Comparison of ENCODE assay signal across 31 cellular contexts in genomic region chr6:34152806-34153565, GRCh38. TPM values are rescaled to one million over a fixed set of nuclear protein-coding genes. Genes with fewer than 3 reads are reported as not detected.
A peak's percentile ranks its signal among the peaks of the same experiment; 100 is the strongest.
DNase-seq lines count a peak whose midpoint lies in the region; ATAC-seq and TF ChIP-seq lines count a peak whose summit lies in the region.
"Had no signal": no experiment of that assay in that cellular context is flagged by ENCODE, and none has a peak within 500 bp of the region (broad histone marks: within the 10 kb centered on the region; RNA-seq: fewer than 3 reads in every experiment).

No MANE protein-coding gene starts in this region.

- no peak for ATAC-seq in activated naive CD8-positive, alpha-beta T cell treated with anti-CD3 and anti-CD28 coated beads, Interleukin-2, amount 10 ng/mL, durations not matched to agents 7 days and 5 days (ENCODE audit: low read depth)
- ATAC-seq in upper lobe of right lung: no peak
- ATAC-seq: activated naive CD4-positive, alpha-beta T cell treated with anti-CD3 and anti-CD28 coated beads, Interleukin-2, amount 50 U/mL, for 72 hours; left lung; right cardiac atrium; T-cell had no signal

- intact Hi-C loops in upper lobe of right lung (cut with DNase I): loop anchor here (10.0 kb wide), 1 partner anchor 378 kb away; no protein-coding TSS in a partner anchor

- H3K9me3 Mint-ChIP-seq in activated naive CD8-positive, alpha-beta T cell treated with anti-CD3 and anti-CD28 coated beads, Interleukin-2, amount 10 ng/mL, durations not matched to agents 7 days and 5 days: no peaks in the 10 kb centered on the region
- no peaks in the 10 kb centered on the region for H3K9me3 Mint-ChIP-seq in activated naive CD8-positive, alpha-beta T cell treated with anti-CD3 and anti-CD28 coated beads for 36 hours
- H3K9me3 Mint-ChIP-seq in glutamatergic neuron (ENCODE audit: unreplicated experiment): peaks cover 8% of the 10 kb centered on the region
- H3K9me3 Mint-ChIP-seq: activated naive CD4-positive, alpha-beta T cell treated with anti-CD3 and anti-CD28 coated beads, Interleukin-2, amount 50 U/mL, for 72 hours; HFFc6; memory B cell; neural crest cell; T-cell had no signal

- peak; percentile 22 for DNase-seq in activated naive CD8-positive, alpha-beta T cell treated with anti-CD3 and anti-CD28 coated beads, Interleukin-2, amount 10 ng/mL, durations not matched to agents 7 days and 5 days
- no peak for DNase-seq in activated naive CD8-positive, alpha-beta T cell treated with anti-CD3 and anti-CD28 coated beads for 36 hours
- DNase-seq in NCI-H69 (lab: John Stamatoyannopoulos, UW) (peak; percentile 52), glutamatergic neuron (no peak), upper lobe of right lung (peak; percentile 49), DMS114 treated with DMSO at 0.1 percent for 48 hours (lab: John Stamatoyannopoulos, UW; ENCODE audit: unreplicated experiment) (no peak), NCI-H1105 (lab: John Stamatoyannopoulos, UW) (no peak), NCI-H1048 (lab: John Stamatoyannopoulos, UW) (no peak)
- DNase-seq: ACHN; activated CD4-positive, alpha-beta T cell treated with anti-CD3 and anti-CD28 coated beads, Interleukin-2, amount 50 U/mL, for 4 hours; activated CD4-positive, CD25-positive, alpha-beta regulatory T cell; activated CD8-positive, alpha-beta memory T cell treated with anti-CD3 and anti-CD28 coated beads, Interleukin-2, amount 50 U/mL, for 48 hours; anterior cingulate cortex; effector CD4-positive, alpha-beta T cell; GM23248; HFFc6; hypothalamus; NCI-H1694; NCI-H446; NCI-H82; right cardiac atrium; SJCRH30; stomach; T-cell had no signal

- no peak overlapping the region for H3K27ac ChIP-seq in upper lobe of right lung
- H3K27ac ChIP-seq: GM23248, left lung, SJCRH30, stomach, vagina had no signal

- H3K4me1 ChIP-seq in upper lobe of right lung: peaks cover 7% of the 10 kb centered on the region

- no peaks in the 10 kb centered on the region for H3K36me3 ChIP-seq in upper lobe of right lung
- H3K36me3 ChIP-seq: left lung, SJCRH30, stomach, vagina had no signal

- no peaks in the 10 kb centered on the region for H3K9me3 ChIP-seq in upper lobe of right lung
- H3K9me3 ChIP-seq: left lung, SJCRH30, stomach, vagina had no signal

- peaks cover 53% of the 10 kb centered on the region for H3K27me3 Mint-ChIP-seq in activated naive CD8-positive, alpha-beta T cell treated with anti-CD3 and anti-CD28 coated beads, Interleukin-2, amount 10 ng/mL, durations not matched to agents 7 days and 5 days
- H3K27me3 Mint-ChIP-seq in activated naive CD8-positive, alpha-beta T cell treated with anti-CD3 and anti-CD28 coated beads for 36 hours: peaks cover 60% of the 10 kb centered on the region
- peaks cover 9% of the 10 kb centered on the region for H3K27me3 Mint-ChIP-seq in glutamatergic neuron (ENCODE audit: unreplicated experiment)

- no peak overlapping the region for H3K27ac Mint-ChIP-seq in activated naive CD8-positive, alpha-beta T cell treated with anti-CD3 and anti-CD28 coated beads, Interleukin-2, amount 10 ng/mL, durations not matched to agents 7 days and 5 days
- H3K27ac Mint-ChIP-seq in activated naive CD8-positive, alpha-beta T cell treated with anti-CD3 and anti-CD28 coated beads for 36 hours: no peak overlapping the region
- H3K27ac Mint-ChIP-seq in glutamatergic neuron (ENCODE audit: unreplicated experiment): peak overlapping the region; percentile 17
- H3K27ac Mint-ChIP-seq: activated naive CD4-positive, alpha-beta T cell treated with anti-CD3 and anti-CD28 coated beads, Interleukin-2, amount 50 U/mL, for 72 hours; HFFc6; memory B cell had no signal

- no peak overlapping the region for H3K4me3 Mint-ChIP-seq in activated naive CD8-positive, alpha-beta T cell treated with anti-CD3 and anti-CD28 coated beads, Interleukin-2, amount 10 ng/mL, durations not matched to agents 7 days and 5 days
- H3K4me3 Mint-ChIP-seq in activated naive CD8-positive, alpha-beta T cell treated with anti-CD3 and anti-CD28 coated beads for 36 hours: no peak overlapping the region
- no peak overlapping the region for H3K4me3 Mint-ChIP-seq in glutamatergic neuron (ENCODE audit: unreplicated experiment)
- H3K4me3 Mint-ChIP-seq: HFFc6, memory B cell, neural crest cell had no signal

- H3K4me3 ChIP-seq in upper lobe of right lung: no peak overlapping the region
- H3K4me3 ChIP-seq: GM23248, left lung, SJCRH30, stomach, vagina had no signal

- peaks cover 6% of the 10 kb centered on the region for H3K4me1 Mint-ChIP-seq in activated naive CD8-positive, alpha-beta T cell treated with anti-CD3 and anti-CD28 coated beads, Interleukin-2, amount 10 ng/mL, durations not matched to agents 7 days and 5 days
- H3K4me1 Mint-ChIP-seq in activated naive CD8-positive, alpha-beta T cell treated with anti-CD3 and anti-CD28 coated beads for 36 hours: peaks cover 5% of the 10 kb centered on the region
- H3K4me1 Mint-ChIP-seq in glutamatergic neuron (ENCODE audit: low read depth, unreplicated experiment): peaks cover 47% of the 10 kb centered on the region

- POLR2A ChIA-PET in activated naive CD8-positive, alpha-beta T cell treated with anti-CD3 and anti-CD28 coated beads, Interleukin-2, amount 10 ng/mL, durations not matched to agents 7 days and 5 days (lab: Charles Lee): no interaction called here

- TF ChIP-seq CTCF in glutamatergic neuron (IDR thresholded peaks at IDR 0.05; ENCODE audit: partially characterized antibody, unreplicated experiment) (no peak), upper lobe of right lung (IDR thresholded peaks at IDR 0.05) (no peak)

- no peaks in the 10 kb centered on the region for H3K36me3 Mint-ChIP-seq in activated naive CD8-positive, alpha-beta T cell treated with anti-CD3 and anti-CD28 coated beads, Interleukin-2, amount 10 ng/mL, durations not matched to agents 7 days and 5 days
- no peaks in the 10 kb centered on the region for H3K36me3 Mint-ChIP-seq in activated naive CD8-positive, alpha-beta T cell treated with anti-CD3 and anti-CD28 coated beads for 36 hours
- H3K36me3 Mint-ChIP-seq in glutamatergic neuron (ENCODE audit: unreplicated experiment): no peaks in the 10 kb centered on the region
- H3K36me3 Mint-ChIP-seq: activated naive CD4-positive, alpha-beta T cell treated with anti-CD3 and anti-CD28 coated beads, Interleukin-2, amount 50 U/mL, for 72 hours; memory B cell; T-cell had no signal

- H3K27me3 ChIP-seq in upper lobe of right lung: peaks cover 49% of the 10 kb centered on the region
- H3K27me3 ChIP-seq: vagina had no signal

RNA-seq across cellular contexts. Expression of gene GRM4, which starts 7.1 kb away (rescaled TPM):
- total RNA-seq in activated naive CD8-positive, alpha-beta T cell treated with anti-CD3 and anti-CD28 coated beads, Interleukin-2, amount 10 ng/mL, durations not matched to agents 7 days and 5 days: under 1 TPM; 0.14 to 0.44 TPM
- total RNA-seq in activated naive CD8-positive, alpha-beta T cell treated with anti-CD3 and anti-CD28 coated beads for 36 hours: under 1 TPM; 0.12 to 0.18 TPM
- total RNA-seq in glutamatergic neuron (ENCODE audit: unreplicated experiment): 119 TPM
- total RNA-seq in upper lobe of right lung: 0.29 TPM
- total RNA-seq: bronchial epithelial cell, left lung, LHCN-M2, neural crest cell, right cardiac atrium, vagina had no signal

Comparison
In these comparisons a context has a peak if more than half of its experiments do, and no peak if none do; other contexts are left out.
1. DNase-seq: peak in activated naive CD8-positive, alpha-beta T cell treated with anti-CD3 and anti-CD28 coated beads, Interleukin-2, amount 10 ng/mL, durations not matched to agents 7 days and 5 days (single experiment), NCI-H69 (single experiment) and upper lobe of right lung (single experiment); none in activated naive CD8-positive, alpha-beta T cell treated with anti-CD3 and anti-CD28 coated beads for 36 hours (single experiment), glutamatergic neuron (single experiment), DMS114 treated with DMSO at 0.1 percent for 48 hours (single experiment), NCI-H1105 (single experiment) and NCI-H1048 (single experiment).
2. RNA of gene GRM4, which starts 7.1 kb away (total RNA-seq): 119 TPM in glutamatergic neuron (single experiment); 0.14 to 0.44 TPM in activated naive CD8-positive, alpha-beta T cell treated with anti-CD3 and anti-CD28 coated beads, Interleukin-2, amount 10 ng/mL, durations not matched to agents 7 days and 5 days, 0.29 TPM in upper lobe of right lung (single experiment) and 0.12 to 0.18 TPM in activated naive CD8-positive, alpha-beta T cell treated with anti-CD3 and anti-CD28 coated beads for 36 hours; every median in the first group is over 10 times any median in the second.